In the genomic region with DNA sequence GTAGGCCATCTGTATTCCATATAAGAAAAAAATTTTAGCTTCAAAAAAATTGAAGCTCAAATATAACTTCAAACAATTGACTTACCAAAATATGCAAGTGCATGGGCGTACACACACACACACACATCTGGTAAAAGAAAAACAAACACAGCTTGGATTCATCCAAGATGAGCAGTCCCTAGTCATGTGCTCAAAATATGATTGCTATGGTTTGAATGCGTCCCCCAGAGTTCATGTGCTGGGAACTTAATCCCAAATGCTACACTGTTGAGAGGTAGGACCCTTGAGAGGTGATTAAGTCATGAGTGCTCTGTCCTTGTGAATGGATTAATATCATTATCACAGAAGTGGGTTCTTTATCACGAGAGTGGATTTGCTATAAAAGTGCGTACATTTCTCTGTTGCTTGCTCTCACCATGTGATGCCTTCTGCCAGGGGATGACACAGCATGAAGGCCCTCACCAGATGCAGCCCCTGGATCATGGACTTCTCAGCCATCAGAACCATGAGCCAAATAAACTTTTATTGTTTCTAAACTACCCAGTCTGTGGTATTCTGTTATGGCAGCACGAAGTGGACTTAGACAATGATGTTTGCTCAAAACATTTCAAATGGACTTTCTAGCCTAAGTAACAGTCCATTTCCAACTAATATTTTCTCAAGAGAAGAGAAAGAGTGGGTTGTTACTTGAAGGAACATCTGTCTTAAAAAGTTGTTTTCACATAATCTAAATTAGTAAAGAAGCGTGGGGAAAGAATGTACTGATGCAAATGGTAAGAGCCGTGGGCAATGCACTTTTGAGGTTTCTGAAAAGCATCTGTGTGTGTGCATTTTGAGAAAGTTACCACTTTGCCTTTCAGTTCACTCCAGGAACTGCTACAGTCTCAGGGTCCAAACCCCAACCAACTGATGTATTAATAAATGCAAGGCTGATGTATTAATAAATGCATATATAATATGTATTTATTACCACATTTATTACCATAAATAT, we compare ENCODE assay signal across 2 cellular contexts.
TF ChIP-seq lines count a peak whose summit lies in the region.

No MANE protein-coding gene starts in this region.

TF ChIP-seq in SK-N-SH, 30 proteins besides CTCF, POLR2A, EP300 and RAD21 (continued from another document):
- TF ChIP-seq MEF2A (IDR thresholded peaks at IDR 0.05; ENCODE audit: borderline replicate concordance, low read depth) (no peak), RFX5 (IDR thresholded peaks at IDR 0.05; ENCODE audit: low read length) (no peak), GABPA (IDR thresholded peaks at IDR 0.05; ENCODE audit: low read depth) (no peak), RXRA (IDR thresholded peaks at IDR 0.05; ENCODE audit: borderline replicate concordance, low read depth) (no peak), MXI1 (IDR thresholded peaks at IDR 0.05; ENCODE audit: low read depth, low read length) (no peak), TCF12 (IDR thresholded peaks at IDR 0.05) (no peak), TEAD4 (IDR thresholded peaks at IDR 0.05; ENCODE audit: borderline replicate concordance, insufficient read depth) (no peak), TAF1 (IDR thresholded peaks at IDR 0.05; ENCODE audit: borderline replicate concordance, low read depth, low read length) (no peak), NFIC (IDR thresholded peaks at IDR 0.05; ENCODE audit: borderline replicate concordance) (no peak), GATA2 (CRISPR knock-in tag; IDR thresholded peaks at IDR 0.05) (no peak), FOSL2 (IDR thresholded peaks at IDR 0.05; ENCODE audit: borderline replicate concordance, low read depth) (no peak), ELF1 (IDR thresholded peaks at IDR 0.05) (no peak), RCOR1 (IDR thresholded peaks at IDR 0.05; ENCODE audit: low read length) (no peak), SIN3A (IDR thresholded peaks at IDR 0.05; ENCODE audit: borderline replicate concordance, low read depth, low read length) (no peak)
- TF ChIP-seq, protein P1, sequence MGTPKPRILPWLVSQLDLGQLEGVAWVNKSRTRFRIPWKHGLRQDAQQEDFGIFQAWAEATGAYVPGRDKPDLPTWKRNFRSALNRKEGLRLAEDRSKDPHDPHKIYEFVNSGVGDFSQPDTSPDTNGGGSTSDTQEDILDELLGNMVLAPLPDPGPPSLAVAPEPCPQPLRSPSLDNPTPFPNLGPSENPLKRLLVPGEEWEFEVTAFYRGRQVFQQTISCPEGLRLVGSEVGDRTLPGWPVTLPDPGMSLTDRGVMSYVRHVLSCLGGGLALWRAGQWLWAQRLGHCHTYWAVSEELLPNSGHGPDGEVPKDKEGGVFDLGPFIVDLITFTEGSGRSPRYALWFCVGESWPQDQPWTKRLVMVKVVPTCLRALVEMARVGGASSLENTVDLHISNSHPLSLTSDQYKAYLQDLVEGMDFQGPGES (IDR thresholded peaks at IDR 0.05; ENCODE audit: low read depth, low read length) = no peak
- TF ChIP-seq, protein P2, sequence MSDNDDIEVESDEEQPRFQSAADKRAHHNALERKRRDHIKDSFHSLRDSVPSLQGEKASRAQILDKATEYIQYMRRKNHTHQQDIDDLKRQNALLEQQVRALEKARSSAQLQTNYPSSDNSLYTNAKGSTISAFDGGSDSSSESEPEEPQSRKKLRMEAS (IDR thresholded peaks at IDR 0.05; ENCODE audit: low read depth) = no peak
- TF ChIP-seq, protein P3, sequence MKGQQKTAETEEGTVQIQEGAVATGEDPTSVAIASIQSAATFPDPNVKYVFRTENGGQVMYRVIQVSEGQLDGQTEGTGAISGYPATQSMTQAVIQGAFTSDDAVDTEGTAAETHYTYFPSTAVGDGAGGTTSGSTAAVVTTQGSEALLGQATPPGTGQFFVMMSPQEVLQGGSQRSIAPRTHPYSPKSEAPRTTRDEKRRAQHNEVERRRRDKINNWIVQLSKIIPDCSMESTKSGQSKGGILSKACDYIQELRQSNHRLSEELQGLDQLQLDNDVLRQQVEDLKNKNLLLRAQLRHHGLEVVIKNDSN (IDR thresholded peaks at IDR 0.05; ENCODE audit: borderline replicate concordance, low read depth) = no peak

TF ChIP-seq in SK-N-SH treated with all-trans-retinoic acid at 6 μM for 48 hours, 23 proteins besides CTCF, POLR2A, EP300 and RAD21 (continued from another document):
- TF ChIP-seq, protein P4, sequence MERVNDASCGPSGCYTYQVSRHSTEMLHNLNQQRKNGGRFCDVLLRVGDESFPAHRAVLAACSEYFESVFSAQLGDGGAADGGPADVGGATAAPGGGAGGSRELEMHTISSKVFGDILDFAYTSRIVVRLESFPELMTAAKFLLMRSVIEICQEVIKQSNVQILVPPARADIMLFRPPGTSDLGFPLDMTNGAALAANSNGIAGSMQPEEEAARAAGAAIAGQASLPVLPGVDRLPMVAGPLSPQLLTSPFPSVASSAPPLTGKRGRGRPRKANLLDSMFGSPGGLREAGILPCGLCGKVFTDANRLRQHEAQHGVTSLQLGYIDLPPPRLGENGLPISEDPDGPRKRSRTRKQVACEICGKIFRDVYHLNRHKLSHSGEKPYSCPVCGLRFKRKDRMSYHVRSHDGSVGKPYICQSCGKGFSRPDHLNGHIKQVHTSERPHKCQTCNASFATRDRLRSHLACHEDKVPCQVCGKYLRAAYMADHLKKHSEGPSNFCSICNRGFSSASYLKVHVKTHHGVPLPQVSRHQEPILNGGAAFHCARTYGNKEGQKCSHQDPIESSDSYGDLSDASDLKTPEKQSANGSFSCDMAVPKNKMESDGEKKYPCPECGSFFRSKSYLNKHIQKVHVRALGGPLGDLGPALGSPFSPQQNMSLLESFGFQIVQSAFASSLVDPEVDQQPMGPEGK (CRISPR knock-in tag; IDR thresholded peaks at IDR 0.05; ENCODE audit: borderline replicate concordance) = no peak
- no peak for TF ChIP-seq ZNF70 (CRISPR knock-in tag; IDR thresholded peaks at IDR 0.05)
- TF ChIP-seq GLIS3 (CRISPR knock-in tag; IDR thresholded peaks at IDR 0.05) = no peak
- TF ChIP-seq PPARA (CRISPR knock-in tag; IDR thresholded peaks at IDR 0.05; ENCODE audit: borderline replicate concordance) = no peak
- no peak for TF ChIP-seq BACH2 (CRISPR knock-in tag; IDR thresholded peaks at IDR 0.05; ENCODE audit: borderline replicate concordance)
- TF ChIP-seq ESRRG (CRISPR knock-in tag; IDR thresholded peaks at IDR 0.05) = no peak
- no peak for TF ChIP-seq ZNF8 (CRISPR knock-in tag; IDR thresholded peaks at IDR 0.05)
- TF ChIP-seq, protein P5, sequence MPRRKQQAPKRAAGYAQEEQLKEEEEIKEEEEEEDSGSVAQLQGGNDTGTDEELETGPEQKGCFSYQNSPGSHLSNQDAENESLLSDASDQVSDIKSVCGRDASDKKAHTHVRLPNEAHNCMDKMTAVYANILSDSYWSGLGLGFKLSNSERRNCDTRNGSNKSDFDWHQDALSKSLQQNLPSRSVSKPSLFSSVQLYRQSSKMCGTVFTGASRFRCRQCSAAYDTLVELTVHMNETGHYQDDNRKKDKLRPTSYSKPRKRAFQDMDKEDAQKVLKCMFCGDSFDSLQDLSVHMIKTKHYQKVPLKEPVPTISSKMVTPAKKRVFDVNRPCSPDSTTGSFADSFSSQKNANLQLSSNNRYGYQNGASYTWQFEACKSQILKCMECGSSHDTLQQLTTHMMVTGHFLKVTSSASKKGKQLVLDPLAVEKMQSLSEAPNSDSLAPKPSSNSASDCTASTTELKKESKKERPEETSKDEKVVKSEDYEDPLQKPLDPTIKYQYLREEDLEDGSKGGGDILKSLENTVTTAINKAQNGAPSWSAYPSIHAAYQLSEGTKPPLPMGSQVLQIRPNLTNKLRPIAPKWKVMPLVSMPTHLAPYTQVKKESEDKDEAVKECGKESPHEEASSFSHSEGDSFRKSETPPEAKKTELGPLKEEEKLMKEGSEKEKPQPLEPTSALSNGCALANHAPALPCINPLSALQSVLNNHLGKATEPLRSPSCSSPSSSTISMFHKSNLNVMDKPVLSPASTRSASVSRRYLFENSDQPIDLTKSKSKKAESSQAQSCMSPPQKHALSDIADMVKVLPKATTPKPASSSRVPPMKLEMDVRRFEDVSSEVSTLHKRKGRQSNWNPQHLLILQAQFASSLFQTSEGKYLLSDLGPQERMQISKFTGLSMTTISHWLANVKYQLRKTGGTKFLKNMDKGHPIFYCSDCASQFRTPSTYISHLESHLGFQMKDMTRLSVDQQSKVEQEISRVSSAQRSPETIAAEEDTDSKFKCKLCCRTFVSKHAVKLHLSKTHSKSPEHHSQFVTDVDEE (CRISPR knock-in tag; IDR thresholded peaks at IDR 0.05) = no peak
- no peak for TF ChIP-seq ISL1 (CRISPR knock-in tag; IDR thresholded peaks at IDR 0.05)
- TF ChIP-seq, protein P6, sequence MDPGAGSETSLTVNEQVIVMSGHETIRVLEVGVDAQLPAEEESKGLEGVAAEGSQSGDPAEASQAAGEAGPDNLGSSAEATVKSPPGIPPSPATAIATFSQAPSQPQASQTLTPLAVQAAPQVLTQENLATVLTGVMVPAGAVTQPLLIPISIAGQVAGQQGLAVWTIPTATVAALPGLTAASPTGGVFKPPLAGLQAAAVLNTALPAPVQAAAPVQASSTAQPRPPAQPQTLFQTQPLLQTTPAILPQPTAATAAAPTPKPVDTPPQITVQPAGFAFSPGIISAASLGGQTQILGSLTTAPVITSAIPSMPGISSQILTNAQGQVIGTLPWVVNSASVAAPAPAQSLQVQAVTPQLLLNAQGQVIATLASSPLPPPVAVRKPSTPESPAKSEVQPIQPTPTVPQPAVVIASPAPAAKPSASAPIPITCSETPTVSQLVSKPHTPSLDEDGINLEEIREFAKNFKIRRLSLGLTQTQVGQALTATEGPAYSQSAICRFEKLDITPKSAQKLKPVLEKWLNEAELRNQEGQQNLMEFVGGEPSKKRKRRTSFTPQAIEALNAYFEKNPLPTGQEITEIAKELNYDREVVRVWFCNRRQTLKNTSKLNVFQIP (CRISPR knock-in tag; IDR thresholded peaks at IDR 0.05; ENCODE audit: borderline replicate concordance, low read depth) = no peak
- TF ChIP-seq, protein P7, sequence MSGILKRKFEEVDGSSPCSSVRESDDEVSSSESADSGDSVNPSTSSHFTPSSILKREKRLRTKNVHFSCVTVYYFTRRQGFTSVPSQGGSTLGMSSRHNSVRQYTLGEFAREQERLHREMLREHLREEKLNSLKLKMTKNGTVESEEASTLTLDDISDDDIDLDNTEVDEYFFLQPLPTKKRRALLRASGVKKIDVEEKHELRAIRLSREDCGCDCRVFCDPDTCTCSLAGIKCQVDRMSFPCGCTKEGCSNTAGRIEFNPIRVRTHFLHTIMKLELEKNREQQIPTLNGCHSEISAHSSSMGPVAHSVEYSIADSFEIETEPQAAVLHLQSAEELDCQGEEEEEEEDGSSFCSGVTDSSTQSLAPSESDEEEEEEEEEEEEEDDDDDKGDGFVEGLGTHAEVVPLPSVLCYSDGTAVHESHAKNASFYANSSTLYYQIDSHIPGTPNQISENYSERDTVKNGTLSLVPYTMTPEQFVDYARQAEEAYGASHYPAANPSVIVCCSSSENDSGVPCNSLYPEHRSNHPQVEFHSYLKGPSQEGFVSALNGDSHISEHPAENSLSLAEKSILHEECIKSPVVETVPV (CRISPR knock-in tag; IDR thresholded peaks at IDR 0.05) = no peak
- TF ChIP-seq ZFP3 (CRISPR knock-in tag; IDR thresholded peaks at IDR 0.05) = no peak
- TF ChIP-seq ARNTL (CRISPR knock-in tag; IDR thresholded peaks at IDR 0.05; ENCODE audit: borderline replicate concordance, low read depth) = no peak
- TF ChIP-seq ZNF565 (CRISPR knock-in tag; conservative IDR thresholded peaks at IDR 0.05; ENCODE audit: low read depth) = no peak
- TF ChIP-seq OSR1 (CRISPR knock-in tag; IDR thresholded peaks at IDR 0.05) = no peak
